Comparison of ENCODE assay signal across 26 cellular contexts in genomic region chrX:101411984-101412383, GRCh38. TPM values are rescaled to one million over a fixed set of nuclear protein-coding genes. Genes with fewer than 3 reads are reported as not detected.
A peak's percentile ranks its signal among the peaks of the same experiment; 100 is the strongest.
DNase-seq lines count a peak whose midpoint lies in the region; ATAC-seq, FAIRE-seq and TF ChIP-seq lines count a peak whose summit lies in the region.
"Had no signal": no experiment of that assay in that cellular context is flagged by ENCODE, and none has a peak within 500 bp of the region (broad histone marks: within the 10 kb centered on the region; RNA-seq: fewer than 3 reads in every experiment).

No MANE protein-coding gene starts in this region.

- H3K4me3 Mint-ChIP-seq in activated CD4-positive, alpha-beta T cell treated with anti-CD3 and anti-CD28 coated beads, Interleukin-2, amount 10 ng/mL, durations not matched to agents 24 days and 14 days = no peak overlapping the region
- no peak overlapping the region for H3K4me3 Mint-ChIP-seq in T-helper 17 cell
- H3K4me3 Mint-ChIP-seq: activated CD4-positive, alpha-beta memory T cell treated with anti-CD3 and anti-CD28 coated beads for 36 hours; CD8-positive, alpha-beta T cell; immature natural killer cell had no signal

- H3K9me1 ChIP-seq in keratinocyte (ENCODE audit: control insufficient read depth, extremely low read depth, insufficient read depth, low read length) = no peaks in the 10 kb centered on the region

- H3K27ac ChIP-seq in keratinocyte (ENCODE audit: control insufficient read depth, insufficient read depth, low read length) = no peak overlapping the region
- H3K27ac ChIP-seq in ascending aorta = no peak overlapping the region
- H3K27ac ChIP-seq: brain microvascular endothelial cell, tibial artery had no signal

- peak; percentile 69 for FAIRE-seq in GM12891 (lab: Jason Lieb, UNC)
- FAIRE-seq in keratinocyte (lab: Jason Lieb, UNC) = peak; percentile 13
- FAIRE-seq: endothelial cell of umbilical vein had no signal

- dilution Hi-C loops in keratinocyte (cut with MboI; ENCODE audit: extremely low pct_ligation_motif_present, low sequenced_read_pairs) = no loop called here

- intact Hi-C loops in activated CD4-positive, alpha-beta T cell treated with anti-CD3 and anti-CD28 coated beads, Interleukin-2, amount 10 ng/mL, durations not matched to agents 24 days and 14 days (cut with micrococcal nuclease) = no loop called here
- intact Hi-C loops in ascending aorta (cut with DNase I) = loop anchor here (10.0 kb wide), 2 partner anchors 713 to 1243 kb away; partner anchors contain the start of genes GPRASP1 and TCEAL2

- peaks cover 2% of the 10 kb centered on the region for H3K27me3 Mint-ChIP-seq in activated CD4-positive, alpha-beta T cell treated with anti-CD3 and anti-CD28 coated beads, Interleukin-2, amount 10 ng/mL, durations not matched to agents 24 days and 14 days
- H3K27me3 Mint-ChIP-seq in T-helper 17 cell = no peaks in the 10 kb centered on the region

- H3K4me3 ChIP-seq in keratinocyte (ENCODE audit: control insufficient read depth in 2 of 3, extremely low read depth in 1 of 3, insufficient read depth in 2 of 3, low read depth in 1 of 3, low read length in 3 of 3) (no peak overlapping the region), ascending aorta (no peak overlapping the region)
- H3K4me3 ChIP-seq: tibial artery had no signal

- H3K4me1 ChIP-seq in keratinocyte (ENCODE audit: control insufficient read depth, extremely low read depth, insufficient read depth, low read length) = peaks cover 6% of the 10 kb centered on the region
- peaks cover 0 to 3% of the 10 kb centered on the region in 2 donors for H3K4me1 ChIP-seq in ascending aorta

- peaks cover 29% of the 10 kb centered on the region for H3K4me1 Mint-ChIP-seq in activated CD4-positive, alpha-beta T cell treated with anti-CD3 and anti-CD28 coated beads, Interleukin-2, amount 10 ng/mL, durations not matched to agents 24 days and 14 days
- peaks cover 21% of the 10 kb centered on the region for H3K4me1 Mint-ChIP-seq in T-helper 17 cell

- peak overlapping the region; percentile 11 for H3K27ac Mint-ChIP-seq in activated CD4-positive, alpha-beta T cell treated with anti-CD3 and anti-CD28 coated beads, Interleukin-2, amount 10 ng/mL, durations not matched to agents 24 days and 14 days
- peak overlapping the region; percentile 85 for H3K27ac Mint-ChIP-seq in T-helper 17 cell
- H3K27ac Mint-ChIP-seq: CD8-positive, alpha-beta T cell had no signal

- H3K4me2 ChIP-seq in keratinocyte (ENCODE audit: control insufficient read depth, extremely low read depth, insufficient read depth, low read depth, low read length) = no peak overlapping the region

- H3K9me3 Mint-ChIP-seq in activated CD4-positive, alpha-beta T cell treated with anti-CD3 and anti-CD28 coated beads, Interleukin-2, amount 10 ng/mL, durations not matched to agents 24 days and 14 days = no peaks in the 10 kb centered on the region
- H3K9me3 Mint-ChIP-seq: activated CD4-positive, alpha-beta memory T cell treated with anti-CD3 and anti-CD28 coated beads for 36 hours; CD8-positive, alpha-beta T cell; immature natural killer cell had no signal

- peaks cover 21% of the 10 kb centered on the region for H3K36me3 Mint-ChIP-seq in activated CD4-positive, alpha-beta T cell treated with anti-CD3 and anti-CD28 coated beads, Interleukin-2, amount 10 ng/mL, durations not matched to agents 24 days and 14 days (ENCODE audit: low read depth)
- peaks cover 5% of the 10 kb centered on the region for H3K36me3 Mint-ChIP-seq in T-helper 17 cell (ENCODE audit: low read depth)
- H3K36me3 Mint-ChIP-seq: immature natural killer cell had no signal

- no peaks in the 10 kb centered on the region for H3K27me3 ChIP-seq in keratinocyte (ENCODE audit: control insufficient read depth, extremely low read depth, insufficient read depth, low read length)
- no peaks in the 10 kb centered on the region for H3K27me3 ChIP-seq in ascending aorta
- H3K27me3 ChIP-seq: brain microvascular endothelial cell, tibial artery had no signal

- no peak overlapping the region for H3K9ac ChIP-seq in keratinocyte (ENCODE audit: control insufficient read depth, extremely low read depth, insufficient read depth, low read length)

- H4K20me1 ChIP-seq in keratinocyte (ENCODE audit: control insufficient read depth, extremely low read depth, insufficient read depth, low read length) = no peaks in the 10 kb centered on the region

- H3K9me3 ChIP-seq in T-helper 17 cell (ENCODE audit: control insufficient read depth, low read length, poor library complexity, severe bottlenecking) (no peaks in the 10 kb centered on the region), keratinocyte (ENCODE audit: control insufficient read depth, low read depth, low read length) (no peaks in the 10 kb centered on the region), ascending aorta (no peaks in the 10 kb centered on the region)
- H3K9me3 ChIP-seq: tibial artery had no signal

- no peak for DNase-seq in activated CD4-positive, alpha-beta T cell treated with anti-CD3 and anti-CD28 coated beads, Interleukin-2, amount 10 ng/mL, durations not matched to agents 24 days and 14 days
- DNase-seq in activated CD4-positive, alpha-beta T cell treated with anti-CD3 and anti-CD28 coated beads for 48 hours = no peak
- DNase-seq in GM12891 (ENCODE audit: insufficient read length, low spot score) = no peak
- DNase-seq in T-helper 17 cell = no peak
- no peak for DNase-seq in keratinocyte (ENCODE audit: low read depth, low spot score)
- no peak for DNase-seq in ascending aorta (ENCODE audit: low spot score in 2 of 2)
- DNase-seq in NK-92 treated with Interleukin-12 subunit alpha and Interleukin-12 subunit beta, amount 100 ng/mL, for 24 hours (lab: John Stamatoyannopoulos, UW) = no peak
- DNase-seq: 8988T; activated CD4-positive, alpha-beta memory T cell treated with anti-CD3 and anti-CD28 coated beads for 36 hours; activated gamma-delta T cell; brain microvascular endothelial cell; CD8-positive, alpha-beta T cell; hypothalamus; immature natural killer cell; mesendoderm; NCI-H2081; NCI-H345; NCI-H774; occipital lobe; tibial artery had no signal

- no peak for TF ChIP-seq POLR2A in GM12891 (IDR thresholded peaks at IDR 0.05; ENCODE audit: low read depth, low read length)

- no peak for ATAC-seq in T-helper 17 cell
- no peak for ATAC-seq in SK-N-SH treated with all-trans-retinoic acid at 6 μM for 48 hours
- ATAC-seq: CD8-positive, alpha-beta T cell; left lobe of liver had no signal

- peaks cover 42% of the 10 kb centered on the region for H3K79me2 ChIP-seq in keratinocyte (ENCODE audit: control insufficient read depth, insufficient read depth, low read length)

- no peak overlapping the region for H2AFZ ChIP-seq in keratinocyte (ENCODE audit: control insufficient read depth, low read length)

- H3K36me3 ChIP-seq in keratinocyte (ENCODE audit: control insufficient read depth in 2 of 2, extremely low read depth in 1 of 2, insufficient read depth in 2 of 2, low read length in 2 of 2) (peaks cover 0 to 2% of the 10 kb centered on the region in 2 experiments), ascending aorta (peaks cover 0 to 5% of the 10 kb centered on the region in 2 donors)
- H3K36me3 ChIP-seq: brain microvascular endothelial cell had no signal

- no peak for TF ChIP-seq CTCF in keratinocyte (optimal IDR thresholded peaks at IDR 0.05 in 1 of 3, IDR thresholded peaks at IDR 0.05 in 1 of 3, conservative IDR thresholded peaks at IDR 0.05 in 1 of 3; ENCODE audit: extremely low read depth in 1 of 3, insufficient read depth in 2 of 3, low read length in 3 of 3)
- no peak for TF ChIP-seq CTCF in ascending aorta (IDR thresholded peaks at IDR 0.05)

RNA-seq across cellular contexts. Expression of gene HNRNPH2, which starts 4.0 kb away (rescaled TPM):
- total RNA-seq in activated CD4-positive, alpha-beta T cell treated with anti-CD3 and anti-CD28 coated beads, Interleukin-2, amount 10 ng/mL, durations not matched to agents 24 days and 14 days = 19.9 and 21.5 TPM in 2 replicates
- polyA plus RNA-seq in GM12891 (2012; ENCODE audit: low read depth, missing spikeins) = 41.6 TPM
- total RNA-seq in T-helper 17 cell = 10 to 100 TPM; 34.7 to 43.2 TPM
- polyA plus RNA-seq in keratinocyte = 47.9 to 73.2 TPM (median 48.4 TPM) in 3 replicates
- 65.5 TPM for polyA plus RNA-seq in keratinocyte (2011; ENCODE audit: low read depth)
- 34.2 and 46.6 TPM in 2 replicates for polyA plus RNA-seq in keratinocyte (2011; cell fraction: cytosol; rRNA removed)
- polyA plus RNA-seq in keratinocyte (2011; cell fraction: nucleus; rRNA removed) = 56.6 and 73.3 TPM in 2 replicates
- 70.2 and 71.6 TPM in 2 replicates for polyA plus RNA-seq in keratinocyte (2012; ENCODE audit: low replicate concordance)
- polyA minus RNA-seq in keratinocyte = 7.2 to 40.6 TPM (median 24.9 TPM) in 3 replicates
- polyA minus RNA-seq in keratinocyte (2011; cell fraction: cytosol; rRNA and poly(A)+ RNA removed) = 13.2 TPM
- polyA minus RNA-seq in keratinocyte (2011; cell fraction: nucleus; rRNA and poly(A)+ RNA removed) = 19.7 and 39.2 TPM in 2 replicates
- total RNA-seq in ascending aorta = 21.4 TPM

RNA-seq across cellular contexts. Expression of gene GLA, which starts 4.3 kb away (rescaled TPM):
- 66.6 and 70.7 TPM in 2 replicates for total RNA-seq in activated CD4-positive, alpha-beta T cell treated with anti-CD3 and anti-CD28 coated beads, Interleukin-2, amount 10 ng/mL, durations not matched to agents 24 days and 14 days
- polyA plus RNA-seq in GM12891 (2012; ENCODE audit: low read depth, missing spikeins) = 20.4 TPM
- total RNA-seq in T-helper 17 cell = 10 to 100 TPM; 26.6 to 36.0 TPM
- 38.3 to 62.1 TPM (median 59.3 TPM) in 3 replicates for polyA plus RNA-seq in keratinocyte
- polyA plus RNA-seq in keratinocyte (2011; ENCODE audit: low read depth) = 27.0 TPM
- polyA plus RNA-seq in keratinocyte (2011; cell fraction: cytosol; rRNA removed) = 26.5 and 34.9 TPM in 2 replicates
- 93.3 and 105 TPM in 2 replicates for polyA plus RNA-seq in keratinocyte (2011; cell fraction: nucleus; rRNA removed)
- polyA plus RNA-seq in keratinocyte (2012; ENCODE audit: low replicate concordance) = 33.5 and 36.1 TPM in 2 replicates
- polyA minus RNA-seq in keratinocyte = 17.5 to 28.6 TPM (median 27.8 TPM) in 3 replicates
- polyA minus RNA-seq in keratinocyte (2011; cell fraction: cytosol; rRNA and poly(A)+ RNA removed) = 16.9 TPM
- polyA minus RNA-seq in keratinocyte (2011; cell fraction: nucleus; rRNA and poly(A)+ RNA removed) = 24.1 and 42.8 TPM in 2 replicates
- 9.0 TPM for total RNA-seq in ascending aorta

RNA-seq across cellular contexts. Expression of gene RPL36A, which starts 21.2 kb away (rescaled TPM):
- 252 and 278 TPM in 2 replicates for total RNA-seq in activated CD4-positive, alpha-beta T cell treated with anti-CD3 and anti-CD28 coated beads, Interleukin-2, amount 10 ng/mL, durations not matched to agents 24 days and 14 days
- 4,192 TPM for polyA plus RNA-seq in GM12891 (2012; ENCODE audit: low read depth, missing spikeins)
- total RNA-seq in T-helper 17 cell (100 to 1,000 TPM; 270 to 298 TPM), ascending aorta (822 TPM)
- 2,220 to 2,714 TPM (median 2,266 TPM) in 3 replicates for polyA plus RNA-seq in keratinocyte
- 785 TPM for polyA plus RNA-seq in keratinocyte (2011; ENCODE audit: low read depth)
- 2,586 and 2,722 TPM in 2 replicates for polyA plus RNA-seq in keratinocyte (2011; cell fraction: cytosol; rRNA removed)
- 629 and 838 TPM in 2 replicates for polyA plus RNA-seq in keratinocyte (2011; cell fraction: nucleus; rRNA removed)
- polyA plus RNA-seq in keratinocyte (2012; ENCODE audit: low replicate concordance) = 2,183 and 2,372 TPM in 2 replicates
- 48.0 to 263 TPM (median 180 TPM) in 3 replicates for polyA minus RNA-seq in keratinocyte
- 69.4 TPM for polyA minus RNA-seq in keratinocyte (2011; cell fraction: cytosol; rRNA and poly(A)+ RNA removed)
- polyA minus RNA-seq in keratinocyte (2011; cell fraction: nucleus; rRNA and poly(A)+ RNA removed) = 52.0 and 73.2 TPM in 2 replicates

RNA-seq across cellular contexts. Expression of gene BTK, which starts 26.0 kb away (rescaled TPM):
- total RNA-seq in activated CD4-positive, alpha-beta T cell treated with anti-CD3 and anti-CD28 coated beads, Interleukin-2, amount 10 ng/mL, durations not matched to agents 24 days and 14 days = not detected in 2 replicates
- 85.4 TPM for polyA plus RNA-seq in GM12891 (2012; ENCODE audit: low read depth, missing spikeins)
- 10 to 100 TPM; 10.0 to 13.8 TPM for total RNA-seq in T-helper 17 cell
- 0.05 to 0.42 TPM (median 0.18 TPM) in 3 replicates for polyA plus RNA-seq in keratinocyte
- not detected for polyA plus RNA-seq in keratinocyte (2011; ENCODE audit: low read depth)
- 0.10 and 0.16 TPM in 2 replicates for polyA plus RNA-seq in keratinocyte (2011; cell fraction: cytosol; rRNA removed)
- polyA plus RNA-seq in keratinocyte (2011; cell fraction: nucleus; rRNA removed) = 0.49 and 0.50 TPM in 2 replicates
- 0.21 TPM in 1 of 2 replicates, not detected in the other for polyA plus RNA-seq in keratinocyte (2012; ENCODE audit: low replicate concordance)
- polyA minus RNA-seq in keratinocyte = 0.33 TPM in 1 of 3 replicates, not detected in the others
- polyA minus RNA-seq in keratinocyte (2011; cell fraction: cytosol; rRNA and poly(A)+ RNA removed) = not detected
- polyA minus RNA-seq in keratinocyte (2011; cell fraction: nucleus; rRNA and poly(A)+ RNA removed) = not detected in 2 replicates
- 0.64 TPM for total RNA-seq in ascending aorta
- total RNA-seq: fibroblast of lung, G401, H4 had no signal
